10 cellular contexts compared by ENCODE assay signal in the genomic region with DNA sequence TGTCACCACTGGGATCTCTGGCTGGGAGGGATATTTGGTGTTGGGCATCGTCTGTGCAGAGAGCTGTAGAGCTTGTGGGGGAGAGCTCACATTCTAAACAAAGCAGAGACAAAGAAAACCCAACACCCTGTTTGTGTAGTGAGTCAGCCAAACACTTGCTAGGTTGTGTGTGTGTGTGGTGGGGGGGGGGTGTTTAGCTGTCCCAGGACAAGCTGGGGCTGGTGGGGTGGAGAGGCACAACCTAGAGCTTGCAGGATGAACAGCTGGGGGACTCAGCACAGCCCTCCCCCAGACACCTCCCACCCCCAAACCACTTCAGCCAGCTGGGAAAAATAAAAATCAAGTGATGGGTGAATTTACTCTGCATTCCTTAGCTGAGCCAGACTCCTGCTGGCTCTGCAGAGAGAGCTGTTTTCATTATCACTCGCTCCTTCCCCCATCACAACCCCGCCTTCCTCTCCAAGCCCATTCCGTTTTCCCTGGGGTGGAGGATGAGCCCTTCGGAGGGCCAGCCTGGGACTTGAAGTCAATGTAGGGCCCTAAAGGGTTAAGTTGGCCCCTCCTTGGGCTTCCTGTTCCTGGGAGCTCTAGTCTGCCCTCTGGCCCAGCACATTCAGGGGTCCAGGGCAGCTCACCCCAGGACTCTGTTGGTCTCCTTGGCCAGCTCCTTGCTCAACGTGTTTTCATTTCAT. TPM values are rescaled to one million over a fixed set of nuclear protein-coding genes. Genes with fewer than 3 reads are reported as not detected.
A peak's percentile ranks its signal among the peaks of the same experiment; 100 is the strongest.
DNase-seq lines count a peak whose midpoint lies in the region; ATAC-seq, FAIRE-seq and TF ChIP-seq lines count a peak whose summit lies in the region.
"Had no signal": no experiment of that assay in that cellular context is flagged by ENCODE, and none has a peak within 500 bp of the region (broad histone marks: within the 10 kb centered on the region; RNA-seq: fewer than 3 reads in every experiment).

No MANE protein-coding gene starts in this region.

- no peak overlapping the region for H3K4me3 Mint-ChIP-seq in natural killer cell treated with Interleukin-12 subunit alpha and Interleukin-12 subunit beta and Interleukin-15 and Interleukin-18, amount 100 ng/mL, for 72 hours
- peak overlapping the region in 1 of 3 donors; percentile 11 for H3K4me3 Mint-ChIP-seq in T-cell
- H3K4me3 Mint-ChIP-seq: IgD-negative memory B cell had no signal

- peaks cover 16% of the 10 kb centered on the region for H3K27me3 ChIP-seq in ACC112 (ENCODE audit: insufficient read depth, low read length)
- no peaks in the 10 kb centered on the region for H3K27me3 ChIP-seq in lung (ENCODE audit: control insufficient read depth, insufficient read depth)

- no peak for FAIRE-seq in HTR-8/SVneo (lab: Jason Lieb, UNC)

- H3K4me1 ChIP-seq in ACC112 (ENCODE audit: control insufficient read depth, insufficient read depth, low read length, unreplicated experiment): peaks cover 18% of the 10 kb centered on the region
- H3K4me1 ChIP-seq in lung (ENCODE audit: control insufficient read depth in 2 of 2, insufficient read depth in 2 of 2, low read length in 2 of 2): peaks cover 0 to 22% of the 10 kb centered on the region in 2 donors

- WGBS in lung, 2 donors: 44 to 74% methylated on average over 6 of the region's 6 CpGs

- no peaks in the 10 kb centered on the region for H3K9me3 ChIP-seq in lung (ENCODE audit: control insufficient read depth in 2 of 2, insufficient read depth in 1 of 2, low read length in 1 of 2)

- no peaks in the 10 kb centered on the region for H3K9me3 Mint-ChIP-seq in natural killer cell treated with Interleukin-12 subunit alpha and Interleukin-12 subunit beta and Interleukin-15 and Interleukin-18, amount 100 ng/mL, for 72 hours
- no peaks in the 10 kb centered on the region for H3K9me3 Mint-ChIP-seq in T-cell
- H3K9me3 Mint-ChIP-seq: activated naive CD4-positive, alpha-beta T cell treated with anti-CD3 and anti-CD28 coated beads, Interleukin-2, amount 50 U/mL, for 24 hours; IgD-negative memory B cell had no signal

- H2AFZ ChIP-seq in ACC112 (ENCODE audit: low read length, unreplicated experiment): no peak overlapping the region

- H3K27me3 Mint-ChIP-seq in natural killer cell treated with Interleukin-12 subunit alpha and Interleukin-12 subunit beta and Interleukin-15 and Interleukin-18, amount 100 ng/mL, for 72 hours: peaks cover 14 to 15% of the 10 kb centered on the region in 2 donors
- peaks cover 18 to 29% of the 10 kb centered on the region in 2 donors for H3K27me3 Mint-ChIP-seq in T-cell

- CTCF ChIA-PET in T-cell (lab: Charles Lee): interaction anchor here in 1 of 2 donors (0.6 to 0.8 kb wide), 2 partner anchors 10 to 582 kb away, joined by 3 read pairs; no protein-coding TSS in a partner anchor

- POLR2A ChIA-PET in T-cell (lab: Charles Lee): interaction anchor here in 1 of 2 donors (0.6 kb wide), 2 partner anchors 83 to 221 kb away, joined by 3 to 4 read pairs; no protein-coding TSS in a partner anchor

- H3K27ac Mint-ChIP-seq in natural killer cell treated with Interleukin-12 subunit alpha and Interleukin-12 subunit beta and Interleukin-15 and Interleukin-18, amount 100 ng/mL, for 72 hours: no peak overlapping the region
- H3K27ac Mint-ChIP-seq in T-cell: no peak overlapping the region
- H3K27ac Mint-ChIP-seq: activated naive CD4-positive, alpha-beta T cell treated with anti-CD3 and anti-CD28 coated beads, Interleukin-2, amount 50 U/mL, for 24 hours; IgD-negative memory B cell had no signal

- H3K36me3 Mint-ChIP-seq in natural killer cell treated with Interleukin-12 subunit alpha and Interleukin-12 subunit beta and Interleukin-15 and Interleukin-18, amount 100 ng/mL, for 72 hours: no peaks in the 10 kb centered on the region
- no peaks in the 10 kb centered on the region for H3K36me3 Mint-ChIP-seq in T-cell
- H3K36me3 Mint-ChIP-seq: activated naive CD4-positive, alpha-beta T cell treated with anti-CD3 and anti-CD28 coated beads, Interleukin-2, amount 50 U/mL, for 24 hours; IgD-negative memory B cell had no signal

- peaks cover 5 to 10% of the 10 kb centered on the region in 2 donors for H3K4me1 Mint-ChIP-seq in natural killer cell treated with Interleukin-12 subunit alpha and Interleukin-12 subunit beta and Interleukin-15 and Interleukin-18, amount 100 ng/mL, for 72 hours (ENCODE audit: low read depth in 2 of 2)
- peaks cover 11 to 16% (median 13%) of the 10 kb centered on the region in 3 donors for H3K4me1 Mint-ChIP-seq in T-cell

- H3K27ac ChIP-seq in ACC112 (ENCODE audit: low read depth, low read length) (no peak overlapping the region), lung (ENCODE audit: low read depth in 1 of 2, low read length in 1 of 2) (peak overlapping the region in 1 of 2 donors; percentile 29)

- no peak for TF ChIP-seq CTCF in lung (IDR thresholded peaks at IDR 0.05; ENCODE audit: control extremely low read depth, extremely low read depth)

- ATAC-seq in lung (ENCODE audit: insufficient read depth, low FRiP score): peak; percentile 20
- no peak for ATAC-seq in HG02763 (IDR thresholded peaks at IDR 0.05; ENCODE audit: unreplicated experiment)
- no peak for ATAC-seq in natural killer cell treated with Interleukin-12 subunit alpha and Interleukin-12 subunit beta and Interleukin-15 and Interleukin-18, amount 100 ng/mL, for 72 hours
- no peak for ATAC-seq in T-cell (replicated peaks in 1 of 4)
- ATAC-seq in GM18868 (IDR thresholded peaks at IDR 0.05; ENCODE audit: unreplicated experiment): no peak

- H3K36me3 ChIP-seq in ACC112 (ENCODE audit: insufficient read depth, low read length) (no peaks in the 10 kb centered on the region), lung (ENCODE audit: control insufficient read depth in 2 of 2, insufficient read depth in 2 of 2, low read length in 2 of 2) (no peaks in the 10 kb centered on the region)

- no peaks in the 10 kb centered on the region for H3K79me2 ChIP-seq in ACC112 (ENCODE audit: control insufficient read depth, insufficient read depth, low read length, unreplicated experiment)

- DNase-seq in HTR-8/SVneo (ENCODE audit: insufficient read length, low spot score) (peak; percentile 56), dedifferentiated amniotic fluid mesenchymal stem cell (ENCODE audit: extremely low spot score) (peak; percentile 73), lung (ENCODE audit: low spot score) (no peak), T-cell (no peak)
- DNase-seq in natural killer cell treated with Interleukin-12 subunit alpha and Interleukin-12 subunit beta and Interleukin-15 and Interleukin-18, amount 100 ng/mL, for 72 hours (ENCODE audit: low spot score): no peak

- peak overlapping the region; percentile 18; the same call in 1 of the 2 replicates for H3K4me3 ChIP-seq in ACC112 (ENCODE audit: low read depth, low read length)
- H3K4me3 ChIP-seq in lung: no peak overlapping the region

RNA-seq across cellular contexts. Expression of a gene that starts 2.6 kb away (rescaled TPM):
- total RNA-seq in lung (10 to 100 TPM; 12.5 to 56.7 TPM), T-cell (under 1 TPM in 3 of 5 donors, not detected in 2; 0.07 to 0.18 (median 0.13) TPM)
- polyA plus RNA-seq in lung: 1 to 10 TPM; 2.0 to 2.6 TPM
- not detected for total RNA-seq in natural killer cell treated with Interleukin-12 subunit alpha and Interleukin-12 subunit beta and Interleukin-15 and Interleukin-18, amount 100 ng/mL, for 72 hours

RNA-seq across cellular contexts. Expression of a gene that starts 8.4 kb away (rescaled TPM):
- total RNA-seq in lung: 1 to 10 TPM; 3.4 to 4.0 TPM
- 1 to 10 TPM in 1 of 2 donors, under 1 TPM in 1; 0.94 to 1.5 TPM for polyA plus RNA-seq in lung
- total RNA-seq in natural killer cell treated with Interleukin-12 subunit alpha and Interleukin-12 subunit beta and Interleukin-15 and Interleukin-18, amount 100 ng/mL, for 72 hours: 1 to 10 TPM; 2.0 to 3.8 TPM
- total RNA-seq in T-cell: under 1 TPM in 4 of 5 donors, not detected in 1; 0.19 to 0.50 (median 0.40) TPM

Comparison
In these comparisons a context has a peak if more than half of its experiments do, and no peak if none do; other contexts are left out.
1. DNase-seq: peak in HTR-8/SVneo (single experiment) and dedifferentiated amniotic fluid mesenchymal stem cell (single experiment); none in lung (single experiment), natural killer cell treated with Interleukin-12 subunit alpha and Interleukin-12 subunit beta and Interleukin-15 and Interleukin-18, amount 100 ng/mL, for 72 hours (single experiment) and T-cell (0 of 34).
2. RNA of a gene that starts 2.6 kb away (total RNA-seq): 12.5 to 56.7 TPM in lung; 0.07 to 0.18 TPM in T-cell and not detected in natural killer cell treated with Interleukin-12 subunit alpha and Interleukin-12 subunit beta and Interleukin-15 and Interleukin-18, amount 100 ng/mL, for 72 hours; every median in the first group is over 10 times any median in the second.